ENCODE assay signal across 8 cellular contexts in genomic region chr2:227817940-227818568, GRCh38. TPM values are rescaled to one million over a fixed set of nuclear protein-coding genes. Genes with fewer than 3 reads are reported as not detected.
DNase-seq lines count a peak whose midpoint lies in the region; ATAC-seq, FAIRE-seq and TF ChIP-seq lines count a peak whose summit lies in the region.

No MANE protein-coding gene starts in this region.

- DNase-seq in EH (ENCODE audit: low read depth) (peak; percentile 100), HT1080 (ENCODE audit: low read depth) (peak; percentile 99), caudate nucleus (lab: John Stamatoyannopoulos, UW) (peak in 48 of 61 donors; percentile 1 to 94 (median 44)), HepG2 (ENCODE audit: low spot score) (peak; percentile 95)
- DNase-seq in activated CD4-positive, alpha-beta T cell treated with anti-CD3 and anti-CD28 coated beads for 1 hour, result peak; percentile 41
- DNase-seq in stimulated activated CD4-positive, alpha-beta T cell treated with anti-CD3 and anti-CD28 coated beads, TNF-alpha, amount 100 ng/mL, for 4 hours (ENCODE audit: low read depth in 3 of 3), result peak; percentile 38 to 67 (median 39)

- H3K36me3 ChIP-seq in HepG2 (replicated peaks in 1 of 2; ENCODE audit: control insufficient read depth in 1 of 2, insufficient read depth in 2 of 2, low read length in 2 of 2), result peaks cover 2 to 8% of the 10 kb centered on the region in 2 experiments; a peak in 4 of 5 replicates

- H3K4me1 ChIP-seq in HepG2 (ENCODE audit: insufficient read depth, low read length), result peaks cover 76% of the 10 kb centered on the region

- H3K27ac ChIP-seq in caudate nucleus (ENCODE audit: low read depth, low read length) (no peak overlapping the region), HepG2 (ENCODE audit: extremely low read length, insufficient read depth, low read length) (peak overlapping the region; percentile 94)

- no peak for FAIRE-seq in HepG2 (lab: Jason Lieb, UNC)

- no TSS peak for BruUV-seq in HepG2 (replicated peaks; lab: Mats Ljungman, UMichigan)

- no peaks in the 10 kb centered on the region for H4K20me1 ChIP-seq in HepG2 (ENCODE audit: insufficient read depth, low read length)

- H2AFZ ChIP-seq in HepG2 (ENCODE audit: low read length), result no peak overlapping the region

- CTCF ChIA-PET in HepG2 (lab: Yijun Ruan, JAX; ENCODE audit: low intra/inter-chr PET ratio, low total read pairs), result no interaction called here

- POLR2A ChIA-PET in HepG2 (lab: Yijun Ruan, JAX), result interaction anchor here (0.8 to 1.8 kb wide), 12 partner anchors 9 to 174 kb away, joined by 3 to 18 read pairs (median 3); no protein-coding TSS in a partner anchor

- 18% methylated on average over 9 of the region's 9 CpGs for WGBS in HepG2 (ENCODE audit: low lambda C conversion rate)

- ATAC-seq in HepG2, result peak; percentile 11
- ATAC-seq in GM21825 (IDR thresholded peaks at IDR 0.05; ENCODE audit: unreplicated experiment), result no peak
- ATAC-seq in HG03097 (IDR thresholded peaks at IDR 0.05; ENCODE audit: low FRiP score, unreplicated experiment), result no peak

- peak overlapping the region; percentile 51 for H3K9ac ChIP-seq in HepG2 (ENCODE audit: insufficient read depth, low read depth, low read length)

- H3K27me3 ChIP-seq in HepG2 (ENCODE audit: control insufficient read depth in 1 of 2, insufficient read depth in 2 of 2, low read length in 2 of 2), result no peaks in the 10 kb centered on the region; a peak in 1 of 5 replicates

- in situ Hi-C loops in HepG2 (cut with HindIII; ENCODE audit: extremely low pct_ligation_motif_present, low pct_unique_long_range_greater_than_20kb), result no loop called here

- H3K9me3 ChIP-seq in HepG2 (ENCODE audit: low read length), result no peaks in the 10 kb centered on the region

- peak overlapping the region; percentile 77 for H3K4me2 ChIP-seq in HepG2 (ENCODE audit: low read depth, low read length)

- no peak for TF ChIP-seq CTCF in HepG2 (CRISPR knock-in tag; IDR thresholded peaks at IDR 0.05)

- peak; percentile 67 to 82; a peak in 3 of 4 replicates for TF ChIP-seq POLR2A in HepG2 (IDR thresholded peaks at IDR 0.05; ENCODE audit: insufficient read depth in 1 of 2, low read depth in 2 of 2, low read length in 2 of 2)

- intact Hi-C loops in HepG2 (cut with micrococcal nuclease; ENCODE audit: unreplicated experiment), result loop anchor here (1.0 to 5.0 kb wide), 6 partner anchors 21 to 491 kb away; partner anchors contain the start of gene MFF

- H3K79me2 ChIP-seq in HepG2 (ENCODE audit: insufficient read depth, low read length), result peaks cover 27% of the 10 kb centered on the region

- TF ChIP-seq EP300 in HepG2 (IDR thresholded peaks at IDR 0.05; ENCODE audit: low read depth in 2 of 2, low read length in 2 of 2) (peak in 1 of 2 experiments; percentile 34; a peak in 2 of 4 replicates), HepG2 (CRISPR knock-in tag; IDR thresholded peaks at IDR 0.05; ENCODE audit: borderline replicate concordance) (peak; percentile 5; the same call in 1 of the 2 replicates)

- no peak; the same call in 1 of the 2 replicates for TF ChIP-seq RAD21 in HepG2 (CRISPR knock-in tag; IDR thresholded peaks at IDR 0.05)

- peak overlapping the region; percentile 22 to 92 (median 26); a peak in 4 of 6 replicates for H3K4me3 ChIP-seq in HepG2 (replicated peaks in 1 of 3; ENCODE audit: insufficient read depth in 1 of 3, low read depth in 2 of 3, low read length in 3 of 3)

TF ChIP-seq in HepG2, 621 proteins besides CTCF, POLR2A, EP300 and RAD21 (continues in another document):
- TF ChIP-seq, protein P1, sequence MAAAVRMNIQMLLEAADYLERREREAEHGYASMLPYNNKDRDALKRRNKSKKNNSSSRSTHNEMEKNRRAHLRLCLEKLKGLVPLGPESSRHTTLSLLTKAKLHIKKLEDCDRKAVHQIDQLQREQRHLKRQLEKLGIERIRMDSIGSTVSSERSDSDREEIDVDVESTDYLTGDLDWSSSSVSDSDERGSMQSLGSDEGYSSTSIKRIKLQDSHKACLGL (CRISPR knock-in tag; IDR thresholded peaks at IDR 0.05), result no peak
- TF ChIP-seq, protein P2, sequence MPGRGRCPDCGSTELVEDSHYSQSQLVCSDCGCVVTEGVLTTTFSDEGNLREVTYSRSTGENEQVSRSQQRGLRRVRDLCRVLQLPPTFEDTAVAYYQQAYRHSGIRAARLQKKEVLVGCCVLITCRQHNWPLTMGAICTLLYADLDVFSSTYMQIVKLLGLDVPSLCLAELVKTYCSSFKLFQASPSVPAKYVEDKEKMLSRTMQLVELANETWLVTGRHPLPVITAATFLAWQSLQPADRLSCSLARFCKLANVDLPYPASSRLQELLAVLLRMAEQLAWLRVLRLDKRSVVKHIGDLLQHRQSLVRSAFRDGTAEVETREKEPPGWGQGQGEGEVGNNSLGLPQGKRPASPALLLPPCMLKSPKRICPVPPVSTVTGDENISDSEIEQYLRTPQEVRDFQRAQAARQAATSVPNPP (CRISPR knock-in tag; IDR thresholded peaks at IDR 0.05), result no peak
- TF ChIP-seq POLR2AphosphoS5 (IDR thresholded peaks at IDR 0.05; ENCODE audit: low read depth, low read length) (peak; percentile 65), ZNF75D (CRISPR knock-in tag; IDR thresholded peaks at IDR 0.05; ENCODE audit: borderline replicate concordance) (no peak), ZNF143 (CRISPR knock-in tag; IDR thresholded peaks at IDR 0.05) (no peak), NFRKB (IDR thresholded peaks at IDR 0.05) (no peak), KDM5A (IDR thresholded peaks at IDR 0.05; ENCODE audit: borderline replicate concordance, low read length) (peak; percentile 31; the same call in 1 of the 2 replicates), KLF12 (CRISPR knock-in tag; IDR thresholded peaks at IDR 0.05; ENCODE audit: borderline replicate concordance) (no peak), ZFP36 (IDR thresholded peaks at IDR 0.05; ENCODE audit: borderline replicate concordance, low read depth, low read length, partially characterized antibody) (no peak), BRCA1 (CRISPR knock-in tag; IDR thresholded peaks at IDR 0.05) (peak; percentile 39; the same call in 1 of the 2 replicates), SMARCC2 (IDR thresholded peaks at IDR 0.05) (no peak), ZNF382 (CRISPR knock-in tag; IDR thresholded peaks at IDR 0.05; ENCODE audit: borderline replicate concordance) (no peak)

RNA-seq across cellular contexts. Expression of gene CCL20, which starts 4.4 kb away (rescaled TPM):
- total RNA-seq in HT1080 (2014; rRNA removed; shearing (Covaris generic)), result 0.23 and 0.92 TPM in 2 replicates
- 1.8 and 3.2 TPM in 2 replicates for polyA plus RNA-seq in HT1080 (2015; cell fraction: cytosol; rRNA removed)
- polyA plus RNA-seq in HT1080 (2015; cell fraction: nucleus; rRNA removed), result 2.5 and 9.4 TPM in 2 replicates
- total RNA-seq in HepG2 (2016; rRNA removed; fragmentation: Illumina TruSeq; extraction: Trizol), result 136 and 223 TPM in 2 replicates
- 99.9 and 112 TPM in 2 replicates for total RNA-seq in HepG2 (2016; cell fraction: cytosol; rRNA removed; fragmentation: Illumina TruSeq; extraction: Trizol; ENCODE audit: low read depth)
- total RNA-seq in HepG2 (2016; cell fraction: insoluble cytoplasmic fraction; rRNA removed; fragmentation: Illumina TruSeq; extraction: Trizol), result 137 and 217 TPM in 2 replicates
- 75.9 and 85.7 TPM in 2 replicates for total RNA-seq in HepG2 (2016; cell fraction: membrane; rRNA removed; fragmentation: Illumina TruSeq; extraction: Trizol)
- 195 and 205 TPM in 2 replicates for total RNA-seq in HepG2 (2016; cell fraction: nucleus; rRNA removed; fragmentation: Illumina TruSeq; extraction: Trizol)
- 811 and 903 TPM in 2 replicates for polyA plus RNA-seq in HepG2 (2011; rRNA removed)
- 378 and 591 TPM in 2 replicates for polyA plus RNA-seq in HepG2 (2011; cell fraction: cytosol; rRNA removed)
- 84.5 and 124 TPM in 2 replicates for polyA plus RNA-seq in HepG2 (2011; cell fraction: nucleus; rRNA removed)
- 780 and 797 TPM in 2 replicates for polyA plus RNA-seq in HepG2 (2012)
- 41.1 and 41.5 TPM in 2 replicates for polyA plus RNA-seq in HepG2 (2016; cell fraction: cytosol; fragmentation: Illumina TruSeq; extraction: Trizol; ENCODE audit: low read depth)
- polyA plus RNA-seq in HepG2 (2016; cell fraction: insoluble cytoplasmic fraction; fragmentation: Illumina TruSeq; extraction: Trizol; ENCODE audit: low read depth), result 160 and 169 TPM in 2 replicates
- 41.7 and 42.7 TPM in 2 replicates for polyA plus RNA-seq in HepG2 (2016; cell fraction: membrane; fragmentation: Illumina TruSeq; extraction: Trizol; ENCODE audit: low read depth)
- polyA plus RNA-seq in HepG2 (2016; cell fraction: nucleus; fragmentation: Illumina TruSeq; extraction: Trizol; ENCODE audit: insufficient read depth, low read depth), result 376 and 396 TPM in 2 replicates
- polyA minus RNA-seq in HepG2 (2011; rRNA and poly(A)+ RNA removed; ENCODE audit: low replicate concordance), result 0.21 and 395 TPM in 2 replicates
- 440 and 488 TPM in 2 replicates for polyA minus RNA-seq in HepG2 (2011; cell fraction: cytosol; rRNA and poly(A)+ RNA removed)
- 142 and 223 TPM in 2 replicates for polyA minus RNA-seq in HepG2 (2011; cell fraction: nucleus; rRNA and poly(A)+ RNA removed)

RNA-seq across cellular contexts. Expression of gene DAW1, which starts 53.4 kb away (rescaled TPM):
- 0.17 TPM in 1 of 2 replicates, not detected in the other for total RNA-seq in HT1080 (2014; rRNA removed; shearing (Covaris generic))
- 0.05 TPM in 1 of 2 replicates, not detected in the other for polyA plus RNA-seq in HT1080 (2015; cell fraction: cytosol; rRNA removed)
- polyA plus RNA-seq in HT1080 (2015; cell fraction: nucleus; rRNA removed), result 0.23 and 0.25 TPM in 2 replicates
- total RNA-seq in HepG2 (2016; rRNA removed; fragmentation: Illumina TruSeq; extraction: Trizol), result not detected in 2 replicates
- not detected in 2 replicates for total RNA-seq in HepG2 (2016; cell fraction: cytosol; rRNA removed; fragmentation: Illumina TruSeq; extraction: Trizol; ENCODE audit: low read depth)
- not detected in 2 replicates for total RNA-seq in HepG2 (2016; cell fraction: insoluble cytoplasmic fraction; rRNA removed; fragmentation: Illumina TruSeq; extraction: Trizol)
- total RNA-seq in HepG2 (2016; cell fraction: membrane; rRNA removed; fragmentation: Illumina TruSeq; extraction: Trizol), result not detected in 2 replicates
- total RNA-seq in HepG2 (2016; cell fraction: nucleus; rRNA removed; fragmentation: Illumina TruSeq; extraction: Trizol), result not detected in 2 replicates
- not detected in 2 replicates for polyA plus RNA-seq in HepG2 (2011; rRNA removed)
- not detected in 2 replicates for polyA plus RNA-seq in HepG2 (2011; cell fraction: cytosol; rRNA removed)
- polyA plus RNA-seq in HepG2 (2011; cell fraction: nucleus; rRNA removed), result 0.07 TPM in 1 of 2 replicates, not detected in the other
- polyA plus RNA-seq in HepG2 (2012), result not detected in 2 replicates
- polyA plus RNA-seq in HepG2 (2016; cell fraction: cytosol; fragmentation: Illumina TruSeq; extraction: Trizol; ENCODE audit: low read depth), result not detected in 2 replicates
- not detected in 2 replicates for polyA plus RNA-seq in HepG2 (2016; cell fraction: insoluble cytoplasmic fraction; fragmentation: Illumina TruSeq; extraction: Trizol; ENCODE audit: low read depth)
- polyA plus RNA-seq in HepG2 (2016; cell fraction: membrane; fragmentation: Illumina TruSeq; extraction: Trizol; ENCODE audit: low read depth), result not detected in 2 replicates
- not detected in 2 replicates for polyA plus RNA-seq in HepG2 (2016; cell fraction: nucleus; fragmentation: Illumina TruSeq; extraction: Trizol; ENCODE audit: insufficient read depth, low read depth)
- polyA minus RNA-seq in HepG2 (2011; rRNA and poly(A)+ RNA removed; ENCODE audit: low replicate concordance), result 0.19 TPM in 1 of 2 replicates, not detected in the other
- not detected in 2 replicates for polyA minus RNA-seq in HepG2 (2011; cell fraction: cytosol; rRNA and poly(A)+ RNA removed)
- polyA minus RNA-seq in HepG2 (2011; cell fraction: nucleus; rRNA and poly(A)+ RNA removed), result not detected in 2 replicates

Comparison
In these comparisons a context has a peak if more than half of its experiments do, and no peak if none do; other contexts are left out.
1. DNase-seq: peak in every context shown above with its lines; median percentile 100 in EH; 99 in HT1080; 95 in HepG2; 44 in caudate nucleus; 41 in activated CD4-positive, alpha-beta T cell treated with anti-CD3 and anti-CD28 coated beads for 1 hour; 39 in stimulated activated CD4-positive, alpha-beta T cell treated with anti-CD3 and anti-CD28 coated beads, TNF-alpha, amount 100 ng/mL, for 4 hours.
2. RNA of gene CCL20, which starts 4.4 kb away (total RNA-seq): 75.9 to 223 TPM in HepG2; 0.23 to 0.92 TPM in HT1080; every median in the first group is over 10 times any median in the second.